In the genomic region with DNA sequence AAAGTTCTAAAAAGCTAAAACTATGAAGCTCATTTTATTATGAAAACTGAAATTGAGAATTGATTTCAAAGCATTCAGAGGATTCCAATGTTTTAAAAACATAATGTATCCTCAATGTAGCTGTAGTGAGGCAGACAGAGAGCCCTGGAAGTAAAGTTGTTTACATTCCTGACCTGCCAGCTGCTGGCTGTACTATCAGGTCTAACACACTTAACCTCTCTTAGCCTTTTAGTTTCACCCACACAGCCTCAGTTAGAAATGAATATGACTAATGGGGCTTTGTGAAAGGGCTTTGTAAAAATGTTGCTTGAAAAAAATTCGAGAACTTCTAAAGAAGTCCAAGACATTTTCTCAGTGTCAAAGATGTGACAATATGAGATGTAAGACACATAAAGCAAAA, we compare ENCODE assay signal across 9 cellular contexts.
A peak's percentile ranks its signal among the peaks of the same experiment; 100 is the strongest.
DNase-seq lines count a peak whose midpoint lies in the region; ATAC-seq and TF ChIP-seq lines count a peak whose summit lies in the region.
"Had no signal": no experiment of that assay in that cellular context is flagged by ENCODE, and none has a peak within 500 bp of the region (broad histone marks: within the 10 kb centered on the region; RNA-seq: fewer than 3 reads in every experiment).

No MANE protein-coding gene starts in this region.

- H3K79me2 ChIP-seq in neural progenitor cell (ENCODE audit: low read depth): no peaks in the 10 kb centered on the region

- no peak overlapping the region for H3K27ac ChIP-seq in neural progenitor cell

- H3K9ac ChIP-seq in neural progenitor cell: no peak overlapping the region

- H3K4me1 ChIP-seq in neural progenitor cell: peaks cover 7% of the 10 kb centered on the region

- no peak overlapping the region for H3K4me2 ChIP-seq in neural progenitor cell

- H3K27me3 ChIP-seq in neural progenitor cell: no peaks in the 10 kb centered on the region

- H3K9me3 Mint-ChIP-seq in neural progenitor cell: no peaks in the 10 kb centered on the region

- no peaks in the 10 kb centered on the region for H3K27me3 Mint-ChIP-seq in neural progenitor cell (ENCODE audit: insufficient read depth, low read depth)

- no peak overlapping the region for H3K4me3 Mint-ChIP-seq in neural progenitor cell

- no peak overlapping the region for H3K27ac Mint-ChIP-seq in neural progenitor cell

- H3K4me1 Mint-ChIP-seq in neural progenitor cell: peaks cover 9% of the 10 kb centered on the region

- ATAC-seq in GM18858 (IDR thresholded peaks at IDR 0.05; ENCODE audit: unreplicated experiment): peak; percentile 30
- ATAC-seq in HG03045 (IDR thresholded peaks at IDR 0.05; ENCODE audit: unreplicated experiment): peak; percentile 59
- no peak for ATAC-seq in GM19328 (IDR thresholded peaks at IDR 0.05; ENCODE audit: unreplicated experiment)

- no peaks in the 10 kb centered on the region for H3K9me3 ChIP-seq in neural progenitor cell (ENCODE audit: low read depth)

- H3K4me3 ChIP-seq in neural progenitor cell: no peak overlapping the region

- no peaks in the 10 kb centered on the region for H4K20me1 ChIP-seq in neural progenitor cell (ENCODE audit: low read depth)

- DNase-seq in dedifferentiated amniotic fluid mesenchymal stem cell (ENCODE audit: extremely low spot score): peak; percentile 21
- peak; percentile 10 for DNase-seq in neural progenitor cell (ENCODE audit: low spot score)
- DNase-seq in activated CD8-positive, alpha-beta memory T cell treated with anti-CD3 and anti-CD28 coated beads for 24 hours: no peak
- DNase-seq in NCI-H2227 (lab: John Stamatoyannopoulos, UW; ENCODE audit: unreplicated experiment): no peak
- DNase-seq: foreskin melanocyte; stimulated activated CD4-positive, alpha-beta T cell treated with anti-CD3 and anti-CD28 coated beads, Interleukin-1b, Interleukin-23, amount 100 ng/mL, for 48 hours had no signal

- no peaks in the 10 kb centered on the region for H3K36me3 Mint-ChIP-seq in neural progenitor cell

- TF ChIP-seq CTCF in neural progenitor cell (IDR thresholded peaks at IDR 0.05): no peak

- H3F3A ChIP-seq in neural progenitor cell (ENCODE audit: low read depth): no peaks in the 10 kb centered on the region

- H2AFZ ChIP-seq in neural progenitor cell (replicated peaks): no peak overlapping the region

- no peaks in the 10 kb centered on the region for H3K36me3 ChIP-seq in neural progenitor cell

Comparison
In these comparisons a context has a peak if more than half of its experiments do, and no peak if none do; other contexts are left out.
1. DNase-seq: peak in dedifferentiated amniotic fluid mesenchymal stem cell (single experiment) and neural progenitor cell (single experiment); none in activated CD8-positive, alpha-beta memory T cell treated with anti-CD3 and anti-CD28 coated beads for 24 hours (single experiment) and NCI-H2227 (single experiment).